Comparison of ENCODE assay signal across 12 cellular contexts in the genomic region with DNA sequence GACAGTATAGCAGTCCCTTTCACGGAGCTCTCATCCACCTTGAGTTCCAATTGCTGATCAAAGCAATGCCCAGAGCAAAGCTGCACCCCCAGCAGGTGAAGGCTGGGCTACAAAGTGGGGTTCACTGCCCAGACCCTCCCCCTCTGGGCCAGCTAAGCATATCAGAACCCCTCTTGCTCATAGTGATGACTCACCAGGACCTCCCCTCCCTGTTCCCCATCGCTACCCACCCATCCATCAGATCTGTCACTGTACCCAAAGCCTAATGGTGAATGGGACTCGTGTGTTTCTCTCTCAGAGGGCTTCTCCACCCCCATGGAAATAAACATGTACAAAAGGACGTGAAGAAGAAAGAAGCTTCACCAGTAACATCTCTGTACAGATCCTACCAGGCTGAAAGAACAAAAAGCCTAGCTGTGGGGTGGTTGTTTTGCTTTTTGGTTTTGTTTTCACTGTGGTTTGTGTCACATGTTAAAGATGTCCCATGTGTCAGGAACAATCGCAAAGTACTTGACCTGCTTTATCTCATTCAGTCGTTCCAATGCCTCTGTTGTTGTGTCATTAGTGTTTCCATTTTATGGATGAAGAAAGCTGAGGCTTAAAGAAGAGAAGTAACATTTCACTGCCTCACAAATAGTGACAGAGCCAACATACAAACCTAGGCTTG.
DNase-seq lines count a peak whose midpoint lies in the region; ATAC-seq, FAIRE-seq and TF ChIP-seq lines count a peak whose summit lies in the region.
"Had no signal": no experiment of that assay in that cellular context is flagged by ENCODE, and none has a peak within 500 bp of the region (broad histone marks: within the 10 kb centered on the region; RNA-seq: fewer than 3 reads in every experiment).

No MANE protein-coding gene starts in this region.

- peaks cover 8% of the 10 kb centered on the region for H3K4me1 ChIP-seq in osteoblast (ENCODE audit: insufficient read depth, low read length)
- H3K4me1 ChIP-seq in body of pancreas = peaks cover 9% of the 10 kb centered on the region
- H3K4me1 ChIP-seq: SJCRH30 had no signal

- H3K27ac ChIP-seq in osteoblast (ENCODE audit: low read depth, low read length) = no peak overlapping the region
- no peak overlapping the region for H3K27ac ChIP-seq in body of pancreas
- H3K27ac ChIP-seq: lower lobe of right lung, SJCRH30 had no signal

- H3K36me3 ChIP-seq in osteoblast (ENCODE audit: insufficient read depth, low read length) = no peaks in the 10 kb centered on the region
- H3K36me3 ChIP-seq in body of pancreas (replicated peaks in 1 of 2; ENCODE audit: insufficient read depth in 1 of 2, low read depth in 2 of 2) = no peaks in the 10 kb centered on the region
- H3K36me3 ChIP-seq: lower lobe of right lung, SJCRH30 had no signal

- TF ChIP-seq POLR2A in GM12891 (IDR thresholded peaks at IDR 0.05; ENCODE audit: low read depth, low read length) = no peak
- TF ChIP-seq POLR2A in body of pancreas (IDR thresholded peaks at IDR 0.05) = no peak

- DNase-seq in GM12891 (ENCODE audit: insufficient read length, low spot score) (no peak), NAMALWA (ENCODE audit: low spot score) (peak; percentile 19), left kidney (ENCODE audit: low read depth, low spot score) (peak; percentile 64), osteoblast (ENCODE audit: insufficient read length, low spot score, missing footprints) (no peak), RCC 7860 (ENCODE audit: low spot score) (no peak), body of pancreas (no peak)
- DNase-seq: foreskin fibroblast, lower lobe of right lung, NCI-H2171, SJCRH30 had no signal

- WGBS in body of pancreas, 2 donors = 52 to 57% methylated on average over 6 of the region's 6 CpGs

- H3K9me3 ChIP-seq in osteoblast (ENCODE audit: low read depth, low read length) (no peaks in the 10 kb centered on the region), body of pancreas (no peaks in the 10 kb centered on the region)
- H3K9me3 ChIP-seq: lower lobe of right lung, SJCRH30 had no signal

- ATAC-seq in GM21717 (IDR thresholded peaks at IDR 0.05; ENCODE audit: unreplicated experiment) = peak; percentile 68
- no peak for ATAC-seq in HG03139 (IDR thresholded peaks at IDR 0.05; ENCODE audit: unreplicated experiment)
- ATAC-seq in body of pancreas = no peak

- FAIRE-seq in GM12891 (lab: Jason Lieb, UNC) = peak; percentile 80
- no peak for FAIRE-seq in RCC 7860 (lab: Jason Lieb, UNC)

- H4K20me1 ChIP-seq in osteoblast (ENCODE audit: insufficient read depth, low read length) = no peaks in the 10 kb centered on the region

- H3K27me3 ChIP-seq in osteoblast (ENCODE audit: insufficient read depth, low read length) = peaks cover 3% of the 10 kb centered on the region
- no peaks in the 10 kb centered on the region for H3K27me3 ChIP-seq in body of pancreas
- H3K27me3 ChIP-seq: SJCRH30 had no signal

- TF ChIP-seq CTCF in osteoblast (IDR thresholded peaks at IDR 0.05; ENCODE audit: extremely low read depth, low read depth, low read length) (no peak), body of pancreas (IDR thresholded peaks at IDR 0.05) (no peak)

- H3K4me2 ChIP-seq in osteoblast (ENCODE audit: insufficient read depth, low read length) = no peak overlapping the region

- H3K79me2 ChIP-seq in osteoblast (ENCODE audit: insufficient read depth, low read length) = no peaks in the 10 kb centered on the region

- intact Hi-C loops in body of pancreas (cut with DNase I) = no loop called here

- H3K4me3 ChIP-seq in osteoblast (ENCODE audit: insufficient read depth, low read length) (no peak overlapping the region), body of pancreas (no peak overlapping the region)
- H3K4me3 ChIP-seq: lower lobe of right lung, SJCRH30 had no signal

- H2AFZ ChIP-seq in osteoblast (ENCODE audit: low read length) = no peak overlapping the region

TF ChIP-seq in GM12891, 5 proteins besides CTCF, POLR2A, EP300 and RAD21:
- no peak for TF ChIP-seq POLR2AphosphoS5 (IDR thresholded peaks at IDR 0.05; ENCODE audit: low read depth, low read length)
- TF ChIP-seq POU2F2 (IDR thresholded peaks at IDR 0.05; ENCODE audit: low read depth, low read length) = no peak

Comparison
In these comparisons a context has a peak if more than half of its experiments do, and no peak if none do; other contexts are left out.
1. DNase-seq: peak in NAMALWA (single experiment) and left kidney (single experiment); none in GM12891 (single experiment), osteoblast (single experiment), RCC 7860 (single experiment) and body of pancreas (0 of 4).